ENCODE assay signal across 8 cellular contexts in the genomic region with DNA sequence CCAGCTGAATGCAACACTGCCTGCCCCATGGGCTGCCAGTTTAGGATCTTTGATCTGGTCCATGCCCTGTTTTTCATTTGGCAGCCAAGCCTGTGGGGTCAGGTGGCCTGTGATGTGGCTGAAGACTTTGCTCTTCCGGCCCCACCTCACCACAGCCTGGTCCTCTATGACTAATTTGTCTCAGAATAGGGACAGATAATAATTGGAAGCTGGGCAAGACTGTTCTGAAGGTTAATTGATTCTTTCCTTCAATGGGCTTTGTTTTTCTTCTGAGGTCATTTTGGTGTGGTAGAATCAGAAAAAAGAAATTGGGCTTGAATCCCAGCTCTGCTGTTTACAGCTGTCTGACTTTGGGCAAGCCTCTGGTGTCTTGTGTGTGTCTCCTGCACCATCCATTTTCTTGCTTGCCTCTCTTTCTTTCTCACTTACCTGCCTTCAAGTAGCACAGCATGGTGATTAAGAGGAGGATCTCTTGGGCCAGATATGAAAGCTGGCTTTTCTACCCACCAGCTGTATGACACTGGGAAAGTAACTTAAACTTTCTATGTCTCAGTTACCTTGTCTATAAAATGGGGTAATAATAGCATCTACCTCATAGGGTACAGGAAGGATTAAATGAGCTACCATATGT. TPM values are rescaled to one million over a fixed set of nuclear protein-coding genes. Genes with fewer than 3 reads are reported as not detected.
DNase-seq lines count a peak whose midpoint lies in the region; ATAC-seq, FAIRE-seq and TF ChIP-seq lines count a peak whose summit lies in the region.

No MANE protein-coding gene starts in this region.

- H3K4me2 ChIP-seq in astrocyte (ENCODE audit: low read length): peak overlapping the region; percentile 53

- intact Hi-C loops in testis (cut with DNase I; ENCODE audit: low total_unique reads): no loop called here

- no peaks in the 10 kb centered on the region for H3K27me3 ChIP-seq in ACC112 (ENCODE audit: insufficient read depth, low read length)
- no peaks in the 10 kb centered on the region for H3K27me3 ChIP-seq in astrocyte (ENCODE audit: insufficient read depth, low read length)
- H3K27me3 ChIP-seq in mucosa of rectum (ENCODE audit: control insufficient read depth in 2 of 2, insufficient read depth in 2 of 2, low read length in 2 of 2): no peaks in the 10 kb centered on the region
- no peaks in the 10 kb centered on the region for H3K27me3 ChIP-seq in testis

- H3K27me3 Mint-ChIP-seq in astrocyte (ENCODE audit: low read depth, unreplicated experiment): no peaks in the 10 kb centered on the region

- H3K27ac ChIP-seq in ACC112 (ENCODE audit: low read depth, low read length) (peak overlapping the region; percentile 67), astrocyte (ENCODE audit: low read depth, low read length) (peak overlapping the region; percentile 51), mucosa of rectum (ENCODE audit: low read depth in 2 of 2, low read length in 2 of 2) (peak overlapping the region; percentile 75 to 85), testis (peak overlapping the region in 1 of 2 donors; percentile 1)

- H3K79me2 ChIP-seq in ACC112 (ENCODE audit: control insufficient read depth, insufficient read depth, low read length, unreplicated experiment): peaks cover 20% of the 10 kb centered on the region
- H3K79me2 ChIP-seq in astrocyte (ENCODE audit: insufficient read depth, low read length): peaks cover 34% of the 10 kb centered on the region

- no peaks in the 10 kb centered on the region for H3K9me3 ChIP-seq in astrocyte (ENCODE audit: insufficient read depth, low read depth, low read length)
- H3K9me3 ChIP-seq in mucosa of rectum (ENCODE audit: control insufficient read depth in 2 of 2, low read length in 2 of 2): no peaks in the 10 kb centered on the region
- no peaks in the 10 kb centered on the region for H3K9me3 ChIP-seq in testis

- peak; percentile 90 for ATAC-seq in GM19025 (IDR thresholded peaks at IDR 0.05; ENCODE audit: low read depth, unreplicated experiment)
- peak; percentile 91 for ATAC-seq in HG03108 (IDR thresholded peaks at IDR 0.05; ENCODE audit: unreplicated experiment)

- H3K4me3 ChIP-seq in ACC112 (ENCODE audit: low read depth, low read length) (peak overlapping the region; percentile 12; the same call in 1 of the 2 replicates), astrocyte (ENCODE audit: insufficient read depth, low read depth, low read length) (no peak overlapping the region), mucosa of rectum (ENCODE audit: low read length in 2 of 2) (no peak overlapping the region), testis (no peak overlapping the region)

- H3K27ac Mint-ChIP-seq in astrocyte (ENCODE audit: unreplicated experiment): no peak overlapping the region

- H3K9me3 Mint-ChIP-seq in astrocyte (ENCODE audit: unreplicated experiment): no peaks in the 10 kb centered on the region

- DNase-seq in astrocyte (ENCODE audit: low read depth) (peak; percentile 78), testis (no peak)
- DNase-seq in stimulated activated CD4-positive, alpha-beta T cell treated with anti-CD3 and anti-CD28 coated beads, Interleukin-4, amount 100 ng/mL, for 1 hour: no peak
- no peak for DNase-seq in stimulated activated CD4-positive, alpha-beta T cell treated with anti-CD3 and anti-CD28 coated beads, Interleukin-1b, Interleukin-23, amount 100 ng/mL, for 48 hours

- no peak for TF ChIP-seq CTCF in astrocyte (IDR thresholded peaks at IDR 0.05; ENCODE audit: insufficient read depth, low read depth, low read length)
- no peak for TF ChIP-seq CTCF in testis (IDR thresholded peaks at IDR 0.05)

- H3K36me3 ChIP-seq in ACC112 (ENCODE audit: insufficient read depth, low read length) (0 out of 2 replicates have a peak, but pooled peaks cover 6% of the 10 kb centered on the region), astrocyte (ENCODE audit: insufficient read depth, low read length) (peaks cover 4% of the 10 kb centered on the region), mucosa of rectum (ENCODE audit: control insufficient read depth in 2 of 2, insufficient read depth in 2 of 2, low read length in 2 of 2) (peaks cover 7 to 22% of the 10 kb centered on the region in 2 donors), testis (ENCODE audit: low read depth, missing control alignments) (no peaks in the 10 kb centered on the region)

- TF ChIP-seq POLR2A in testis (IDR thresholded peaks at IDR 0.05): no peak

- H4K20me1 ChIP-seq in astrocyte (ENCODE audit: insufficient read depth, low read length): peaks cover 9% of the 10 kb centered on the region

- no peak for FAIRE-seq in astrocyte (lab: Jason Lieb, UNC)

- H2AFZ ChIP-seq in ACC112 (ENCODE audit: low read length, unreplicated experiment) (no peak overlapping the region), astrocyte (ENCODE audit: low read depth, low read length) (no peak overlapping the region)

- H3K4me1 Mint-ChIP-seq in astrocyte (ENCODE audit: low read depth, unreplicated experiment): peaks cover 45% of the 10 kb centered on the region

- peak overlapping the region; percentile 35 for H3K9ac ChIP-seq in astrocyte (ENCODE audit: low read length)
- peak overlapping the region in 1 of 2 donors; percentile 37 for H3K9ac ChIP-seq in mucosa of rectum (ENCODE audit: low read depth in 1 of 2, low read length in 2 of 2)

- WGBS in testis, 2 donors: 50 to 64% methylated on average over 1 of the region's 1 CpG

- H3K36me3 Mint-ChIP-seq in astrocyte (ENCODE audit: low read depth, unreplicated experiment): peaks cover 7% of the 10 kb centered on the region

- H3K4me1 ChIP-seq in ACC112 (ENCODE audit: control insufficient read depth, insufficient read depth, low read length, unreplicated experiment): peaks cover 34% of the 10 kb centered on the region
- peaks cover 44% of the 10 kb centered on the region for H3K4me1 ChIP-seq in astrocyte (ENCODE audit: insufficient read depth, low read length)
- peaks cover 23 to 45% of the 10 kb centered on the region in 2 donors for H3K4me1 ChIP-seq in mucosa of rectum (ENCODE audit: control insufficient read depth in 2 of 2, insufficient read depth in 2 of 2, low read length in 2 of 2)
- H3K4me1 ChIP-seq in testis: peaks cover 9% of the 10 kb centered on the region

- H3K4me3 Mint-ChIP-seq in astrocyte (ENCODE audit: unreplicated experiment): no peak overlapping the region

RNA-seq across cellular contexts. Expression of a gene that starts 24.2 kb away (rescaled TPM):
- total RNA-seq in astrocyte: 41.3 and 50.3 TPM in 2 replicates
- 100 to 1,000 TPM in 1 of 2 donors, 10 to 100 TPM in 1; 82.5 to 109 TPM for total RNA-seq in testis
- 214 TPM for polyA plus RNA-seq in testis (ENCODE audit: insufficient read depth, low read depth, low replicate concordance)
